ENCODE assay signal across 3 cellular contexts in genomic region chr15:86630946-86631345, GRCh38.
TF ChIP-seq lines count a peak whose summit lies in the region.

No MANE protein-coding gene starts in this region.

TF ChIP-seq in GM23338, 12 proteins besides CTCF, POLR2A, EP300 and RAD21 (continued from another document):
- TF ChIP-seq REST (IDR thresholded peaks at IDR 0.05; ENCODE audit: unreplicated experiment): no peak
- TF ChIP-seq ZNF114 (CRISPR knock-in tag; IDR thresholded peaks at IDR 0.05): no peak
- no peak for TF ChIP-seq ETS1 (IDR thresholded peaks at IDR 0.05)

TF ChIP-seq in WTC11, 78 proteins besides CTCF, POLR2A, EP300 and RAD21 (continued from another document):
- no peak for TF ChIP-seq USF1 (CRISPR knock-in tag; IDR thresholded peaks at IDR 0.05)
- TF ChIP-seq ZNF232 (CRISPR knock-in tag; IDR thresholded peaks at IDR 0.05): no peak
- no peak for TF ChIP-seq AFF4 (CRISPR knock-in tag; IDR thresholded peaks at IDR 0.05; ENCODE audit: borderline replicate concordance)
- TF ChIP-seq RORB (CRISPR knock-in tag; IDR thresholded peaks at IDR 0.05): no peak
- TF ChIP-seq FOXJ3 (CRISPR knock-in tag; IDR thresholded peaks at IDR 0.05; ENCODE audit: borderline replicate concordance): no peak
- TF ChIP-seq JUN (CRISPR knock-in tag; IDR thresholded peaks at IDR 0.05): no peak
- TF ChIP-seq ZMAT4 (CRISPR knock-in tag; IDR thresholded peaks at IDR 0.05): no peak
- no peak for TF ChIP-seq MLX (CRISPR knock-in tag; IDR thresholded peaks at IDR 0.05)
- TF ChIP-seq MXD4 (CRISPR knock-in tag; IDR thresholded peaks at IDR 0.05; ENCODE audit: borderline replicate concordance): no peak
- no peak for TF ChIP-seq NR1H2 (CRISPR knock-in tag; IDR thresholded peaks at IDR 0.05)
- TF ChIP-seq OVOL2 (CRISPR knock-in tag; IDR thresholded peaks at IDR 0.05; ENCODE audit: borderline replicate concordance): no peak
- TF ChIP-seq ZNF425 (CRISPR knock-in tag; conservative IDR thresholded peaks at IDR 0.05): no peak

TF ChIP-seq in H1, 55 proteins besides CTCF, POLR2A, EP300 and RAD21 (continued from another document):
- TF ChIP-seq CHD7 (IDR thresholded peaks at IDR 0.05; ENCODE audit: insufficient replicate concordance, low read length) (no peak), CREB1 (IDR thresholded peaks at IDR 0.05) (no peak), ASH2L (IDR thresholded peaks at IDR 0.05; ENCODE audit: low read length) (no peak), SRF (IDR thresholded peaks at IDR 0.05; ENCODE audit: low read depth, low read length) (no peak), SP2 (IDR thresholded peaks at IDR 0.05; ENCODE audit: low read length) (no peak), RNF2 (IDR thresholded peaks at IDR 0.05; ENCODE audit: borderline replicate concordance, low read depth, low read length, missing control alignments, poor library complexity, severe bottlenecking) (no peak), BRCA1 (IDR thresholded peaks at IDR 0.05; ENCODE audit: low read depth, low read length) (no peak), KDM1A (IDR thresholded peaks at IDR 0.05; ENCODE audit: borderline replicate concordance, low read length) (no peak), SIX5 (IDR thresholded peaks at IDR 0.05; ENCODE audit: low read depth, low read length) (no peak), SAP30 (IDR thresholded peaks at IDR 0.05; ENCODE audit: insufficient read depth, insufficient replicate concordance, low read length) (no peak), CBX8 (IDR thresholded peaks at IDR 0.05; ENCODE audit: borderline replicate concordance, low read depth, low read length) (no peak), FOSL1 (IDR thresholded peaks at IDR 0.05; ENCODE audit: insufficient read depth, low read depth, low read length) (no peak), EGR1 (IDR thresholded peaks at IDR 0.05; ENCODE audit: borderline replicate concordance, low read depth, low read length) (no peak)
